Comparison of ENCODE assay signal across 1 cellular context in the genomic region with DNA sequence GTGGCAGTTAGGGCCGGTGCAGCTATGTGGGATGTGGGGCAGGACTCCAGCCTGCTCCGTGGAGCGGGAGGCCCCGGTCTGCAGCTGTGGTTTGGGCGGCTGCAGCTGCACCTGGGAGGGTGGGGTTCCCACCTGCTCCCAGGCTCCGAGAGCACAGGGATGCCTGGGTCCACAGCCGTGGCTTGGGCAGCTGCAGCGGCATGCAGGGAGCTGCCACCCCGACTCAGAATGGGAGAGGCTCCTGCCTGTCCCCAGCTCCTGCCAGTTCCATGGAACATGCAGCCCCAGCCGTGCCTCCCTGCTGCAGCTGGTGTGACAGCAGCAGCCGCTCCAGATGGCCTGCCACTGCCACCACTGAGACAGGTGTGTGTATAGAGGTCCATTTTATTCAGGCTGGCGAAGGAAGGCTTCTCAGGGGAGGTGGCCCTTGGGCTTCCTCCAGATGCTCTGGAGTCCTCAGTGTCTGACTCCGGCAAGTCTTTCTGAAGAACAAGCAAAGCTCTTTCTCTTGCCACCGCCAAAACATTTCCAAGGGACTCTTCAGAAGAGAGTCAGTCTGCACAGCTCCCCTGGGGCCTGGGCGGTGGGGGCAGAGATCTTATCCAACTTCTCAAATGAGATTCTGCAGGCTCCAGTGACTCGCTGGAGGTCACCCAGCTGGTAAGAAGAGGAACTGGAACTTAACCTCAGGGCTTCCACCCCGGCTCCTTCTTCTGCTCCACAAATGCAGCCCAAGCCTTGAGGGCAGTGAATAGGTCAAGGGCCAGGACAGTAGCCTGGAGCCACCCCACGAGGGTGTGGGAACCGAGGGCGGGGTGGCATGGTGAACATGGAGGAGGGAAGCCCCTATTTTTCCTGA.
TF ChIP-seq lines count a peak whose summit lies in the region.

No MANE protein-coding gene starts in this region.

TF ChIP-seq in HEK293, 187 proteins besides CTCF, POLR2A, EP300 and RAD21 (continued from another document):
- TF ChIP-seq, protein P1, sequence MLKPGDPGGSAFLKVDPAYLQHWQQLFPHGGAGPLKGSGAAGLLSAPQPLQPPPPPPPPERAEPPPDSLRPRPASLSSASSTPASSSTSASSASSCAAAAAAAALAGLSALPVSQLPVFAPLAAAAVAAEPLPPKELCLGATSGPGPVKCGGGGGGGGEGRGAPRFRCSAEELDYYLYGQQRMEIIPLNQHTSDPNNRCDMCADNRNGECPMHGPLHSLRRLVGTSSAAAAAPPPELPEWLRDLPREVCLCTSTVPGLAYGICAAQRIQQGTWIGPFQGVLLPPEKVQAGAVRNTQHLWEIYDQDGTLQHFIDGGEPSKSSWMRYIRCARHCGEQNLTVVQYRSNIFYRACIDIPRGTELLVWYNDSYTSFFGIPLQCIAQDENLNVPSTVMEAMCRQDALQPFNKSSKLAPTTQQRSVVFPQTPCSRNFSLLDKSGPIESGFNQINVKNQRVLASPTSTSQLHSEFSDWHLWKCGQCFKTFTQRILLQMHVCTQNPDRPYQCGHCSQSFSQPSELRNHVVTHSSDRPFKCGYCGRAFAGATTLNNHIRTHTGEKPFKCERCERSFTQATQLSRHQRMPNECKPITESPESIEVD (tag by site-specific recombination; IDR thresholded peaks at IDR 0.05): no peak
